21 cellular contexts compared by ENCODE assay signal in genomic region chr9:76552751-76553150, GRCh38.
DNase-seq lines count a peak whose midpoint lies in the region; ATAC-seq and TF ChIP-seq lines count a peak whose summit lies in the region.
"Had no signal": no experiment of that assay in that cellular context is flagged by ENCODE, and none has a peak within 500 bp of the region (broad histone marks: within the 10 kb centered on the region; RNA-seq: fewer than 3 reads in every experiment).

No MANE protein-coding gene starts in this region.

- WGBS in SK-N-SH (ENCODE audit: low lambda C conversion rate) = 13% methylated on average over 5 of the region's 5 CpGs

- H3K4me3 ChIP-seq in neural progenitor cell (no peak overlapping the region), SK-N-SH (ENCODE audit: low read depth in 2 of 2, low read length in 1 of 2) (no peak overlapping the region)
- H3K4me3 ChIP-seq: A549, GM12878 had no signal

- H3K9me3 Mint-ChIP-seq in WTC11 (peaks cover 3% of the 10 kb centered on the region; the same call in 1 of the 2 replicates), neural progenitor cell (no peaks in the 10 kb centered on the region)
- H3K9me3 Mint-ChIP-seq: CD8-positive, alpha-beta T cell; H9 had no signal

- CTCF ChIA-PET in WTC11 (lab: Charles Lee) (no interaction called here), SK-N-SH (lab: Yijun Ruan, JAX) (no interaction called here)

- no peak overlapping the region for H3K4me3 Mint-ChIP-seq in WTC11
- H3K4me3 Mint-ChIP-seq in neural progenitor cell = no peak overlapping the region
- H3K4me3 Mint-ChIP-seq: CD4-positive, CD25-positive, alpha-beta regulatory T cell; CD8-positive, alpha-beta T cell; H9 had no signal

- TF ChIP-seq EP300 in SK-N-SH (IDR thresholded peaks at IDR 0.05; ENCODE audit: borderline replicate concordance in 1 of 2, low read depth in 1 of 2, low read length in 1 of 2) = no peak

- H3K27ac Mint-ChIP-seq in WTC11 (no peak overlapping the region), neural progenitor cell (no peak overlapping the region)
- H3K27ac Mint-ChIP-seq: CD4-positive, CD25-positive, alpha-beta regulatory T cell; CD8-positive, alpha-beta T cell had no signal

- H3K79me2 ChIP-seq in neural progenitor cell (ENCODE audit: low read depth) = no peaks in the 10 kb centered on the region
- H3K79me2 ChIP-seq in SK-N-SH (ENCODE audit: insufficient read depth) = no peaks in the 10 kb centered on the region

- no peaks in the 10 kb centered on the region for H3K9me3 ChIP-seq in neural progenitor cell (ENCODE audit: low read depth)
- no peaks in the 10 kb centered on the region for H3K9me3 ChIP-seq in SK-N-SH
- H3K9me3 ChIP-seq: A549, Caco-2 had no signal

- no peak for TF ChIP-seq RAD21 in SK-N-SH (IDR thresholded peaks at IDR 0.05; ENCODE audit: low read length)

- H3K27ac ChIP-seq in neural progenitor cell (no peak overlapping the region), SK-N-SH (ENCODE audit: low read depth in 2 of 2, low read length in 1 of 2) (no peak overlapping the region)
- H3K27ac ChIP-seq: 22Rv1, A549 had no signal

- no peaks in the 10 kb centered on the region for H3K27me3 Mint-ChIP-seq in WTC11 (ENCODE audit: low read depth)
- H3K27me3 Mint-ChIP-seq in neural progenitor cell (ENCODE audit: insufficient read depth, low read depth) = peaks cover 2% of the 10 kb centered on the region

- no peaks in the 10 kb centered on the region for H4K20me1 ChIP-seq in neural progenitor cell (ENCODE audit: low read depth)
- H4K20me1 ChIP-seq in SK-N-SH (ENCODE audit: insufficient read depth) = no peaks in the 10 kb centered on the region

- no peaks in the 10 kb centered on the region for H3F3A ChIP-seq in neural progenitor cell (ENCODE audit: low read depth)
- H3F3A ChIP-seq in SK-N-SH (replicated peaks; ENCODE audit: insufficient read depth) = peaks cover 3% of the 10 kb centered on the region

- POLR2A ChIA-PET in WTC11 (lab: Charles Lee) (no interaction called here), SK-N-SH (lab: Yijun Ruan, JAX) (no interaction called here)

- H3K9me2 ChIP-seq in SK-N-SH = no peaks in the 10 kb centered on the region

- TF ChIP-seq CTCF in WTC11 (IDR thresholded peaks at IDR 0.05) (no peak), neural progenitor cell (IDR thresholded peaks at IDR 0.05) (no peak), SK-N-SH (IDR thresholded peaks at IDR 0.05) (no peak)

- H3K9ac ChIP-seq in neural progenitor cell = no peak overlapping the region
- H3K9ac ChIP-seq in SK-N-SH = no peak overlapping the region

- DNase-seq in A172 (ENCODE audit: low spot score) (peak; percentile 18), WTC11 (ENCODE audit: low spot score) (no peak), iPS-NIHi11 (ENCODE audit: low spot score) (peak; percentile 29), neural progenitor cell (ENCODE audit: low spot score) (peak; percentile 11), NCI-H510A (lab: John Stamatoyannopoulos, UW) (no peak), GDM1 (lab: John Stamatoyannopoulos, UW) (no peak), NCI-H1092 (lab: John Stamatoyannopoulos, UW) (no peak), SK-N-SH (no peak)
- DNase-seq: ACHN; C1 segment of cervical spinal cord; Caco-2; CD4-positive, CD25-positive, alpha-beta regulatory T cell; CD8-positive, alpha-beta T cell; DMS153; DND-41; GOT3; H9 had no signal

- H3K36me3 ChIP-seq in neural progenitor cell (no peaks in the 10 kb centered on the region), SK-N-SH (replicated peaks in 1 of 2; ENCODE audit: control insufficient read depth in 1 of 2, insufficient read depth in 2 of 2, low read length in 1 of 2) (no peaks in the 10 kb centered on the region)

- peaks cover 14% of the 10 kb centered on the region for H3K4me1 Mint-ChIP-seq in WTC11
- peaks cover 8% of the 10 kb centered on the region for H3K4me1 Mint-ChIP-seq in neural progenitor cell
- H3K4me1 Mint-ChIP-seq: CD4-positive, CD25-positive, alpha-beta regulatory T cell had no signal

- no peaks in the 10 kb centered on the region for H3K4me1 ChIP-seq in neural progenitor cell
- no peaks in the 10 kb centered on the region for H3K4me1 ChIP-seq in SK-N-SH (ENCODE audit: control insufficient read depth in 1 of 2, insufficient read depth in 2 of 2, low read depth in 1 of 2, low read length in 1 of 2)
- H3K4me1 ChIP-seq: A549, Caco-2 had no signal

- no peaks in the 10 kb centered on the region for H3K36me3 Mint-ChIP-seq in WTC11
- H3K36me3 Mint-ChIP-seq in neural progenitor cell = no peaks in the 10 kb centered on the region
- H3K36me3 Mint-ChIP-seq: CD4-positive, CD25-positive, alpha-beta regulatory T cell; CD8-positive, alpha-beta T cell had no signal

- H3K27me3 ChIP-seq in neural progenitor cell (no peaks in the 10 kb centered on the region), SK-N-SH (ENCODE audit: insufficient read depth) (peaks cover 26% of the 10 kb centered on the region; the same call in 1 of the 2 replicates)

- peak; percentile 69 for ATAC-seq in WTC11
- ATAC-seq: A549; CD8-positive, alpha-beta T cell; GM12878; HCT116 had no signal

- H3K4me2 ChIP-seq in neural progenitor cell (no peak overlapping the region), SK-N-SH (no peak overlapping the region)
- H3K4me2 ChIP-seq: A549 had no signal

- H2AFZ ChIP-seq in neural progenitor cell (replicated peaks) = no peak overlapping the region
- no peak overlapping the region for H2AFZ ChIP-seq in SK-N-SH (ENCODE audit: low read depth)

TF ChIP-seq in WTC11, 78 proteins besides CTCF, POLR2A, EP300 and RAD21 (continues in another document):
- TF ChIP-seq E2F5 (CRISPR knock-in tag; IDR thresholded peaks at IDR 0.05) = no peak

TF ChIP-seq in SK-N-SH, 30 proteins besides CTCF, POLR2A, EP300 and RAD21:
- TF ChIP-seq GABPA (IDR thresholded peaks at IDR 0.05; ENCODE audit: low read depth) = no peak

Comparison
In these comparisons a context has a peak if more than half of its experiments do, and no peak if none do; other contexts are left out.
1. DNase-seq: peak in A172 (single experiment), iPS-NIHi11 (single experiment) and neural progenitor cell (single experiment); none in WTC11 (single experiment), NCI-H510A (single experiment), GDM1 (single experiment), NCI-H1092 (single experiment) and SK-N-SH (single experiment).